Comparison of ENCODE assay signal across 8 cellular contexts in the genomic region with DNA sequence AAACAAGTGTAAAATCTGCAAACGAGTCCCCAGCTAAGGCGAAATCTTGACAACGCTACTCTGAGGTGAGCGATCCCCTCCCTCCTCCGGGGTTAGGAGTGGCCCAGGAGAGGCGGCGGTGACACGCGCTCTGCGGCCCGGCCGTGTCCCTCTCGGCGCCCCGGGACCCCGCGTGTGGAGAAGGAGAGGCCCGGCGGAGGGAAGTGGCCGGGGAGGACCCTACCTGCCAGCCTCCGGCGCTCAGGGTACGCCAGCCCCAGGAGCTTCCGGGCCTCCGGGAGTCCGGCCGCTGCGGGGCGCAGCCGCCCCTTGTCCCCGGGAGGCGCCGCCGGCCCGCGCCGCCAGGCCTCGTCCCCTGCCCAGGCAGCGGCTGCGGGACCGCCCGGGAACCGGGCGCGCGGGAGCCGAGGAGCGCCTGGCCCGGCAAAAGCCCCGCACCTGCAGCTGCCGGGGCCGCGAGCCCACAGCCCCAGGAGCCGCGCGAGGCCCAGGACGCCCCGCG. TPM values are rescaled to one million over a fixed set of nuclear protein-coding genes. Genes with fewer than 3 reads are reported as not detected.
DNase-seq lines count a peak whose midpoint lies in the region; ATAC-seq and TF ChIP-seq lines count a peak whose summit lies in the region.

No MANE protein-coding gene starts in this region.

- H3K4me3 ChIP-seq in A673 (ENCODE audit: low read depth, low read length, poor library complexity, severe bottlenecking) = peak overlapping the region; percentile 94

- no peaks in the 10 kb centered on the region for H3K36me3 ChIP-seq in A673 (ENCODE audit: insufficient read depth, low read length, poor library complexity, severe bottlenecking)

- no peaks in the 10 kb centered on the region for H3K27me3 ChIP-seq in A673 (replicated peaks; ENCODE audit: insufficient read depth, low read depth, low read length, poor library complexity)

- CTCF ChIA-PET in A673 (lab: Charles Lee) = interaction anchor here (1.2 kb wide), 1 partner anchor 50 kb away, joined by 3 read pairs; a partner anchor contains a TSS

- ATAC-seq in GM18511 (IDR thresholded peaks at IDR 0.05; ENCODE audit: unreplicated experiment) = peak; percentile 38
- peak; percentile 37 for ATAC-seq in HG02970 (IDR thresholded peaks at IDR 0.05; ENCODE audit: low FRiP score, unreplicated experiment)
- ATAC-seq in Right ventricle myocardium inferior = peak; percentile 10
- ATAC-seq in omental fat pad (ENCODE audit: low FRiP score) = peak; percentile 41

- peak overlapping the region; percentile 75 for H3K27ac ChIP-seq in A673 (ENCODE audit: low read depth, low read length, poor library complexity, severe bottlenecking)

- intact Hi-C loops in A673 (cut with micrococcal nuclease; ENCODE audit: unreplicated experiment) = no loop called here
- intact Hi-C loops in Right ventricle myocardium inferior (cut with DNase I) = loop anchor here (5.0 to 10.0 kb wide), 2 partner anchors 39 to 747 kb away; no protein-coding TSS in a partner anchor

- no TSS peak for BruUV-seq in A673 (replicated peaks; lab: Mats Ljungman, UMichigan)

- H3K4me1 ChIP-seq in A673 (ENCODE audit: insufficient read depth, low read length, poor library complexity, severe bottlenecking) = peaks cover 19% of the 10 kb centered on the region

- TF ChIP-seq CTCF in A673 (conservative IDR thresholded peaks at IDR 0.05; ENCODE audit: low read depth, low read length) (peak; percentile 15; the same call in 1 of the 2 replicates), omental fat pad (IDR thresholded peaks at IDR 0.05) (no peak)

- H3K9me3 ChIP-seq in A673 (ENCODE audit: low read depth, low read length, poor library complexity, severe bottlenecking) = no peaks in the 10 kb centered on the region

- POLR2A ChIA-PET in A673 (lab: Charles Lee; ENCODE audit: low non-redundant PET) = no interaction called here

- DNase-seq in A673 (ENCODE audit: low spot score) = peak; percentile 48
- peak; percentile 38 for DNase-seq in activated naive CD4-positive, alpha-beta T cell treated with Interleukin-2 at 50 U/mL for 16 hours
- peak; percentile 82 for DNase-seq in Right ventricle myocardium inferior (ENCODE audit: missing footprints)
- no peak for DNase-seq in omental fat pad (ENCODE audit: low spot score)
- no peak for DNase-seq in NCI-H2107 (lab: John Stamatoyannopoulos, UW)

TF ChIP-seq in PFSK-1, 5 proteins besides CTCF, POLR2A, EP300 and RAD21:
- TF ChIP-seq POLR2AphosphoS5 (IDR thresholded peaks at IDR 0.05; ENCODE audit: low read depth, low read length) (no peak; the same call in 1 of the 2 replicates), SIN3A (IDR thresholded peaks at IDR 0.05; ENCODE audit: borderline replicate concordance, insufficient read depth, low read length) (no peak), TAF1 (IDR thresholded peaks at IDR 0.05; ENCODE audit: borderline replicate concordance, insufficient read depth, low read length) (peak; percentile 52; the same call in 1 of the 2 replicates), FOXP2 (optimal IDR thresholded peaks at IDR 0.05; ENCODE audit: borderline replicate concordance, extremely low read depth, extremely low read length, insufficient read depth) (no peak)
- TF ChIP-seq, protein P1, sequence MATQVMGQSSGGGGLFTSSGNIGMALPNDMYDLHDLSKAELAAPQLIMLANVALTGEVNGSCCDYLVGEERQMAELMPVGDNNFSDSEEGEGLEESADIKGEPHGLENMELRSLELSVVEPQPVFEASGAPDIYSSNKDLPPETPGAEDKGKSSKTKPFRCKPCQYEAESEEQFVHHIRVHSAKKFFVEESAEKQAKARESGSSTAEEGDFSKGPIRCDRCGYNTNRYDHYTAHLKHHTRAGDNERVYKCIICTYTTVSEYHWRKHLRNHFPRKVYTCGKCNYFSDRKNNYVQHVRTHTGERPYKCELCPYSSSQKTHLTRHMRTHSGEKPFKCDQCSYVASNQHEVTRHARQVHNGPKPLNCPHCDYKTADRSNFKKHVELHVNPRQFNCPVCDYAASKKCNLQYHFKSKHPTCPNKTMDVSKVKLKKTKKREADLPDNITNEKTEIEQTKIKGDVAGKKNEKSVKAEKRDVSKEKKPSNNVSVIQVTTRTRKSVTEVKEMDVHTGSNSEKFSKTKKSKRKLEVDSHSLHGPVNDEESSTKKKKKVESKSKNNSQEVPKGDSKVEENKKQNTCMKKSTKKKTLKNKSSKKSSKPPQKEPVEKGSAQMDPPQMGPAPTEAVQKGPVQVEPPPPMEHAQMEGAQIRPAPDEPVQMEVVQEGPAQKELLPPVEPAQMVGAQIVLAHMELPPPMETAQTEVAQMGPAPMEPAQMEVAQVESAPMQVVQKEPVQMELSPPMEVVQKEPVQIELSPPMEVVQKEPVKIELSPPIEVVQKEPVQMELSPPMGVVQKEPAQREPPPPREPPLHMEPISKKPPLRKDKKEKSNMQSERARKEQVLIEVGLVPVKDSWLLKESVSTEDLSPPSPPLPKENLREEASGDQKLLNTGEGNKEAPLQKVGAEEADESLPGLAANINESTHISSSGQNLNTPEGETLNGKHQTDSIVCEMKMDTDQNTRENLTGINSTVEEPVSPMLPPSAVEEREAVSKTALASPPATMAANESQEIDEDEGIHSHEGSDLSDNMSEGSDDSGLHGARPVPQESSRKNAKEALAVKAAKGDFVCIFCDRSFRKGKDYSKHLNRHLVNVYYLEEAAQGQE (IDR thresholded peaks at IDR 0.05; ENCODE audit: insufficient read depth in 1 of 2, low read depth in 2 of 2, low read length in 2 of 2) = no peak
TF ChIP-seq in PFSK-1: peak in this region for 1.

RNA-seq across cellular contexts. Expression of a gene that starts 0.5 kb away (rescaled TPM):
- total RNA-seq in A673 (2021) (20.0 and 23.3 TPM in 2 replicates), Right ventricle myocardium inferior (12.7 TPM), omental fat pad (10 to 100 TPM; 10.1 to 17.8 (median 14.3) TPM)
- polyA plus RNA-seq in PFSK-1 (2012; ENCODE audit: insufficient read length, low read depth) = 8.9 TPM

RNA-seq across cellular contexts. Expression of a gene that starts 49.8 kb away (rescaled TPM):
- total RNA-seq in A673 (2021) = 59.0 and 67.9 TPM in 2 replicates
- 17.9 TPM for polyA plus RNA-seq in PFSK-1 (2012; ENCODE audit: insufficient read length, low read depth)
- 27.9 TPM for total RNA-seq in Right ventricle myocardium inferior
- 10 to 100 TPM; 18.6 to 40.5 (median 24.6) TPM for total RNA-seq in omental fat pad

Comparison
In these comparisons a context has a peak if more than half of its experiments do, and no peak if none do; other contexts are left out.
1. DNase-seq: peak in A673 (single experiment), activated naive CD4-positive, alpha-beta T cell treated with Interleukin-2 at 50 U/mL for 16 hours (single experiment) and Right ventricle myocardium inferior (single experiment); none in omental fat pad (single experiment) and NCI-H2107 (single experiment).
2. Peak in every context shown above with its lines, with median percentiles within 50 percentile points of each other: ATAC-seq.